In genomic region chr2:201643216-201643651, GRCh38 we compare ENCODE assay signal across 8 cellular contexts. TPM values are rescaled to one million over a fixed set of nuclear protein-coding genes. Genes with fewer than 3 reads are reported as not detected.
DNase-seq lines count a peak whose midpoint lies in the region; ATAC-seq lines count a peak whose summit lies in the region.

TSS of gene TMEM237 (minus strand) at chr2:201643503. CDS start at chr2:201643400, 103 bp downstream.

- no peaks in the 10 kb centered on the region for H3K9me3 Mint-ChIP-seq in activated naive CD8-positive, alpha-beta T cell treated with anti-CD3 and anti-CD28 coated beads, Interleukin-2, amount 10 ng/mL, durations not matched to agents 7 days and 5 days

- ATAC-seq in HG02798 (IDR thresholded peaks at IDR 0.05; ENCODE audit: poor library complexity, unreplicated experiment) (peak; percentile 45), left cardiac atrium (peak; percentile 82 to 87)
- ATAC-seq in activated naive CD8-positive, alpha-beta T cell treated with anti-CD3 and anti-CD28 coated beads, Interleukin-2, amount 10 ng/mL, durations not matched to agents 7 days and 5 days (ENCODE audit: low read depth) = peak; percentile 59

- H3K4me1 Mint-ChIP-seq in activated naive CD8-positive, alpha-beta T cell treated with anti-CD3 and anti-CD28 coated beads, Interleukin-2, amount 10 ng/mL, durations not matched to agents 7 days and 5 days = peaks cover 15% of the 10 kb centered on the region

- H3K36me3 Mint-ChIP-seq in activated naive CD8-positive, alpha-beta T cell treated with anti-CD3 and anti-CD28 coated beads, Interleukin-2, amount 10 ng/mL, durations not matched to agents 7 days and 5 days = no peaks in the 10 kb centered on the region

- DNase-seq in stimulated activated CD4-positive, alpha-beta T cell treated with anti-CD3 and anti-CD28 coated beads, Interleukin-1b, Interleukin-23, amount 100 ng/mL, for 48 hours = peak; percentile 36
- no peak for DNase-seq in stimulated activated CD4-positive, alpha-beta T cell treated with anti-CD3 and anti-CD28 coated beads, Interleukin-4, amount 100 ng/mL, for 1 hour
- DNase-seq in NCI-H446 treated with DMSO at 0.1 percent for 48 hours (lab: John Stamatoyannopoulos, UW) (peak; percentile 2), left cardiac atrium (peak; percentile 45), posterior cingulate gyrus (peak in 7 of 10 donors; percentile 18 to 89 (median 45)), NCI-H128 (lab: John Stamatoyannopoulos, UW; ENCODE audit: unreplicated experiment) (no peak)
- DNase-seq in activated naive CD8-positive, alpha-beta T cell treated with anti-CD3 and anti-CD28 coated beads, Interleukin-2, amount 10 ng/mL, durations not matched to agents 7 days and 5 days = peak; percentile 71

- H3K27me3 Mint-ChIP-seq in activated naive CD8-positive, alpha-beta T cell treated with anti-CD3 and anti-CD28 coated beads, Interleukin-2, amount 10 ng/mL, durations not matched to agents 7 days and 5 days = no peaks in the 10 kb centered on the region

- H3K4me3 Mint-ChIP-seq in activated naive CD8-positive, alpha-beta T cell treated with anti-CD3 and anti-CD28 coated beads, Interleukin-2, amount 10 ng/mL, durations not matched to agents 7 days and 5 days = peak within 1 kb of the TSS; percentile 97

- peak within 1 kb of the TSS; percentile 98 for H3K27ac Mint-ChIP-seq in activated naive CD8-positive, alpha-beta T cell treated with anti-CD3 and anti-CD28 coated beads, Interleukin-2, amount 10 ng/mL, durations not matched to agents 7 days and 5 days

- POLR2A ChIA-PET in activated naive CD8-positive, alpha-beta T cell treated with anti-CD3 and anti-CD28 coated beads, Interleukin-2, amount 10 ng/mL, durations not matched to agents 7 days and 5 days (lab: Charles Lee) = interaction anchor here (0.6 to 3.1 kb wide), 6 partner anchors 11 to 594 kb away, joined by 3 to 22 read pairs (median 6); partner anchors contain the start of genes ALS2, STRADB and TRAK2

- intact Hi-C loops in left cardiac atrium (cut with DNase I) (no loop called here), posterior cingulate gyrus (cut with DNase I) (loop anchor here (5.0 kb wide), 1 partner anchor 191 kb away; the partner anchor contains the start of genes STRADB and TRAK2)

RNA-seq across cellular contexts. Expression of gene TMEM237, which starts in this region (rescaled TPM):
- total RNA-seq in activated naive CD8-positive, alpha-beta T cell treated with anti-CD3 and anti-CD28 coated beads, Interleukin-2, amount 10 ng/mL, durations not matched to agents 7 days and 5 days = 10 to 100 TPM; 16.8 to 20.9 TPM
- 10 to 100 TPM; 14.3 to 14.8 TPM for total RNA-seq in left cardiac atrium

Comparison
In these comparisons a context has a peak if more than half of its experiments do, and no peak if none do; other contexts are left out.
1. DNase-seq: peak in stimulated activated CD4-positive, alpha-beta T cell treated with anti-CD3 and anti-CD28 coated beads, Interleukin-1b, Interleukin-23, amount 100 ng/mL, for 48 hours (single experiment), NCI-H446 treated with DMSO at 0.1 percent for 48 hours (single experiment), activated naive CD8-positive, alpha-beta T cell treated with anti-CD3 and anti-CD28 coated beads, Interleukin-2, amount 10 ng/mL, durations not matched to agents 7 days and 5 days (single experiment), left cardiac atrium (single experiment) and posterior cingulate gyrus (7 of 10); none in stimulated activated CD4-positive, alpha-beta T cell treated with anti-CD3 and anti-CD28 coated beads, Interleukin-4, amount 100 ng/mL, for 1 hour (single experiment) and NCI-H128 (single experiment).
2. Peak in every context shown above with its lines, with median percentiles within 50 percentile points of each other: ATAC-seq.